ENCODE assay signal across 16 cellular contexts in the genomic region with DNA sequence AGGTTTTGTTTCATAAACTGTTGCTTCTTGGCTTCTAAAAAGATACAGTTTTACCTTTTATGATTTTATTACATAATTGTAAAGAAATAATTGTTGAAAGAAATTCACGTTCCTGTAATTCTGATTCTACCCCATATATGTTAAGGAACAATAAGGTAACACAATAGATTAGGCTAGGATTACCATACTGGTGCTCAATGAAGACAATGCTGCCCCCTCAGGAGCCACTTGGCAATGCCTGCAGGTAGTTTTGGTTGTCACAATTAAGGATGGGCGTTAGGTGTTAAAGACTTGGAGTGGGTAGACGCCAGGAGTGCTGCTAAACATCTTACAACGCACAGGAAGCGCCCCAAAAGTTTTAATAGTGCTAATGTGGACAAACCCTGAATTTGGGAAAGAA.
A peak's percentile ranks its signal among the peaks of the same experiment; 100 is the strongest.
DNase-seq lines count a peak whose midpoint lies in the region; ATAC-seq and TF ChIP-seq lines count a peak whose summit lies in the region.
"Had no signal": no experiment of that assay in that cellular context is flagged by ENCODE, and none has a peak within 500 bp of the region (broad histone marks: within the 10 kb centered on the region; RNA-seq: fewer than 3 reads in every experiment).

No MANE protein-coding gene starts in this region.

- H3F3A ChIP-seq in Loucy (ENCODE audit: low read depth), result no peaks in the 10 kb centered on the region

- H3K27ac ChIP-seq in WERI-Rb-1, result no peak overlapping the region
- H3K27ac ChIP-seq in naive thymus-derived CD4-positive, alpha-beta T cell (ENCODE audit: low read depth, low read length), result no peak overlapping the region
- H3K27ac ChIP-seq: right lobe of liver, VCaP had no signal

- no peak for TF ChIP-seq CTCF in activated CD8-positive, alpha-beta T cell treated with anti-CD3 and anti-CD28 coated beads for 36 hours (IDR thresholded peaks at IDR 0.05)
- TF ChIP-seq CTCF in Loucy (conservative IDR thresholded peaks at IDR 0.05; ENCODE audit: low read length), result peak; percentile 49
- TF ChIP-seq CTCF in WERI-Rb-1 (IDR thresholded peaks at IDR 0.05; ENCODE audit: low read depth, low read length), result peak; percentile 54
- peak; percentile 37 for TF ChIP-seq CTCF in progenitor cell of endocrine pancreas (IDR thresholded peaks at IDR 0.05; ENCODE audit: unreplicated experiment)

- no peak for ATAC-seq in activated CD8-positive, alpha-beta T cell treated with anti-CD3 and anti-CD28 coated beads for 36 hours
- ATAC-seq in activated CD8-positive, alpha-beta T cell treated with anti-CD3 and anti-CD28 coated beads, Interleukin-2, amount 10 ng/mL, durations not matched to agents 7 days and 5 days, result no peak
- ATAC-seq in naive thymus-derived CD4-positive, alpha-beta T cell, result no peak
- no peak for ATAC-seq in HG02870 (IDR thresholded peaks at IDR 0.05; ENCODE audit: unreplicated experiment)
- ATAC-seq in HG03354 (IDR thresholded peaks at IDR 0.05; ENCODE audit: poor library complexity, severe bottlenecking, unreplicated experiment), result no peak
- ATAC-seq: HCT116, right lobe of liver had no signal

- no peak overlapping the region for H3K4me2 ChIP-seq in Loucy (ENCODE audit: low read depth, low read length, poor library complexity, severe bottlenecking)

- H3K36me3 Mint-ChIP-seq in activated CD8-positive, alpha-beta T cell treated with anti-CD3 and anti-CD28 coated beads for 36 hours (ENCODE audit: low read depth), result no peaks in the 10 kb centered on the region
- H3K36me3 Mint-ChIP-seq in activated CD8-positive, alpha-beta T cell treated with anti-CD3 and anti-CD28 coated beads, Interleukin-2, amount 10 ng/mL, durations not matched to agents 7 days and 5 days (ENCODE audit: low read depth), result no peaks in the 10 kb centered on the region
- peaks cover 11% of the 10 kb centered on the region for H3K36me3 Mint-ChIP-seq in progenitor cell of endocrine pancreas (ENCODE audit: insufficient read depth)
- H3K36me3 Mint-ChIP-seq in naive thymus-derived CD4-positive, alpha-beta T cell, result no peaks in the 10 kb centered on the region
- H3K36me3 Mint-ChIP-seq: activated naive CD4-positive, alpha-beta T cell treated with anti-CD3 and anti-CD28 coated beads, Interleukin-2, amount 50 U/mL, for 24 hours had no signal

- no peaks in the 10 kb centered on the region for H3K4me1 Mint-ChIP-seq in activated CD8-positive, alpha-beta T cell treated with anti-CD3 and anti-CD28 coated beads for 36 hours (ENCODE audit: low read depth)
- no peaks in the 10 kb centered on the region for H3K4me1 Mint-ChIP-seq in activated CD8-positive, alpha-beta T cell treated with anti-CD3 and anti-CD28 coated beads, Interleukin-2, amount 10 ng/mL, durations not matched to agents 7 days and 5 days (ENCODE audit: low read depth)
- no peaks in the 10 kb centered on the region for H3K4me1 Mint-ChIP-seq in progenitor cell of endocrine pancreas (ENCODE audit: low read depth)
- H3K4me1 Mint-ChIP-seq in naive thymus-derived CD4-positive, alpha-beta T cell, result no peaks in the 10 kb centered on the region
- H3K4me1 Mint-ChIP-seq: activated naive CD4-positive, alpha-beta T cell treated with anti-CD3 and anti-CD28 coated beads, Interleukin-2, amount 50 U/mL, for 24 hours; nephron had no signal

- H3K9me3 ChIP-seq in Loucy (ENCODE audit: insufficient read depth, low read depth, low read length) (no peaks in the 10 kb centered on the region), WERI-Rb-1 (ENCODE audit: severe bottlenecking) (no peaks in the 10 kb centered on the region)
- H3K9me3 ChIP-seq in naive thymus-derived CD4-positive, alpha-beta T cell (ENCODE audit: control insufficient read depth in 2 of 3, low read length in 3 of 3), result no peaks in the 10 kb centered on the region
- H3K9me3 ChIP-seq: right lobe of liver had no signal

- H3K4me3 ChIP-seq in Loucy (ENCODE audit: low read length, poor library complexity, severe bottlenecking), result no peak overlapping the region
- H3K4me3 ChIP-seq in WERI-Rb-1 (ENCODE audit: low read depth, low read length), result no peak overlapping the region
- no peak overlapping the region for H3K4me3 ChIP-seq in naive thymus-derived CD4-positive, alpha-beta T cell (ENCODE audit: low read length)
- H3K4me3 ChIP-seq: right lobe of liver had no signal

- no peak overlapping the region for H2AFZ ChIP-seq in Loucy (ENCODE audit: low read length)

- CTCF ChIA-PET in activated CD8-positive, alpha-beta T cell treated with anti-CD3 and anti-CD28 coated beads for 36 hours (lab: Charles Lee), result no interaction called here
- CTCF ChIA-PET in activated CD8-positive, alpha-beta T cell treated with anti-CD3 and anti-CD28 coated beads, Interleukin-2, amount 10 ng/mL, durations not matched to agents 7 days and 5 days (lab: Charles Lee), result no interaction called here
- CTCF ChIA-PET in naive thymus-derived CD4-positive, alpha-beta T cell (lab: Charles Lee), result no interaction called here

- DNase-seq in activated CD8-positive, alpha-beta T cell treated with anti-CD3 and anti-CD28 coated beads for 36 hours, result peak; percentile 1
- no peak for DNase-seq in activated CD8-positive, alpha-beta T cell treated with anti-CD3 and anti-CD28 coated beads, Interleukin-2, amount 10 ng/mL, durations not matched to agents 7 days and 5 days
- DNase-seq in WERI-Rb-1, result peak; percentile 22
- no peak for DNase-seq in progenitor cell of endocrine pancreas (ENCODE audit: low spot score, unreplicated experiment)
- DNase-seq in naive thymus-derived CD4-positive, alpha-beta T cell, result no peak
- DNase-seq: activated CD8-positive, alpha-beta memory T cell treated with anti-CD3 and anti-CD28 coated beads, Interleukin-2, amount 50 U/mL, for 4 hours; NCI-H1092 treated with DMSO at 0.1 percent for 48 hours; right lobe of liver; stimulated activated CD4-positive, alpha-beta T cell treated with anti-CD3 and anti-CD28 coated beads, Interleukin-4, amount 100 ng/mL, for 1 hour had no signal

- no peaks in the 10 kb centered on the region for H3K4me1 ChIP-seq in Loucy (ENCODE audit: insufficient read depth, low read length, poor library complexity, severe bottlenecking)
- H3K4me1 ChIP-seq in naive thymus-derived CD4-positive, alpha-beta T cell (ENCODE audit: control insufficient read depth in 2 of 2, insufficient read depth in 2 of 2, low read length in 2 of 2), result no peaks in the 10 kb centered on the region
- H3K4me1 ChIP-seq: right lobe of liver had no signal

- no peak overlapping the region for H3K4me3 Mint-ChIP-seq in activated CD8-positive, alpha-beta T cell treated with anti-CD3 and anti-CD28 coated beads for 36 hours
- H3K4me3 Mint-ChIP-seq in activated CD8-positive, alpha-beta T cell treated with anti-CD3 and anti-CD28 coated beads, Interleukin-2, amount 10 ng/mL, durations not matched to agents 7 days and 5 days, result no peak overlapping the region
- H3K4me3 Mint-ChIP-seq in progenitor cell of endocrine pancreas (ENCODE audit: low read depth), result no peak overlapping the region
- no peak overlapping the region for H3K4me3 Mint-ChIP-seq in naive thymus-derived CD4-positive, alpha-beta T cell
- H3K4me3 Mint-ChIP-seq: activated naive CD4-positive, alpha-beta T cell treated with anti-CD3 and anti-CD28 coated beads, Interleukin-2, amount 50 U/mL, for 24 hours; nephron had no signal

- H3K9ac ChIP-seq in Loucy (ENCODE audit: low read depth, low read length, poor library complexity, severe bottlenecking), result no peak overlapping the region

- H4K20me1 ChIP-seq in Loucy (ENCODE audit: insufficient read depth, low read length, poor library complexity, severe bottlenecking), result no peaks in the 10 kb centered on the region

- H3K27ac Mint-ChIP-seq in activated CD8-positive, alpha-beta T cell treated with anti-CD3 and anti-CD28 coated beads for 36 hours, result no peak overlapping the region
- no peak overlapping the region for H3K27ac Mint-ChIP-seq in activated CD8-positive, alpha-beta T cell treated with anti-CD3 and anti-CD28 coated beads, Interleukin-2, amount 10 ng/mL, durations not matched to agents 7 days and 5 days
- no peak overlapping the region for H3K27ac Mint-ChIP-seq in progenitor cell of endocrine pancreas
- H3K27ac Mint-ChIP-seq in naive thymus-derived CD4-positive, alpha-beta T cell, result no peak overlapping the region
- H3K27ac Mint-ChIP-seq: activated naive CD4-positive, alpha-beta T cell treated with anti-CD3 and anti-CD28 coated beads, Interleukin-2, amount 50 U/mL, for 24 hours; nephron had no signal

- intact Hi-C loops in activated CD8-positive, alpha-beta T cell treated with anti-CD3 and anti-CD28 coated beads for 36 hours (cut with micrococcal nuclease), result no loop called here
- intact Hi-C loops in naive thymus-derived CD4-positive, alpha-beta T cell (cut with micrococcal nuclease), result no loop called here

- POLR2A ChIA-PET in activated CD8-positive, alpha-beta T cell treated with anti-CD3 and anti-CD28 coated beads for 36 hours (lab: Charles Lee), result no interaction called here
- POLR2A ChIA-PET in activated CD8-positive, alpha-beta T cell treated with anti-CD3 and anti-CD28 coated beads, Interleukin-2, amount 10 ng/mL, durations not matched to agents 7 days and 5 days (lab: Charles Lee), result no interaction called here
- POLR2A ChIA-PET in naive thymus-derived CD4-positive, alpha-beta T cell (lab: Charles Lee), result no interaction called here

- no peaks in the 10 kb centered on the region for H3K27me3 ChIP-seq in Loucy (ENCODE audit: insufficient read depth, low read length, poor library complexity, severe bottlenecking)
- peaks cover 35% of the 10 kb centered on the region for H3K27me3 ChIP-seq in WERI-Rb-1 (ENCODE audit: insufficient read depth, low read depth, severe bottlenecking)
- no peaks in the 10 kb centered on the region for H3K27me3 ChIP-seq in naive thymus-derived CD4-positive, alpha-beta T cell (ENCODE audit: control insufficient read depth in 2 of 2, insufficient read depth in 2 of 2, low read length in 2 of 2)
- H3K27me3 ChIP-seq: right lobe of liver had no signal

- H3K27me3 Mint-ChIP-seq in activated CD8-positive, alpha-beta T cell treated with anti-CD3 and anti-CD28 coated beads for 36 hours, result no peaks in the 10 kb centered on the region
- no peaks in the 10 kb centered on the region for H3K27me3 Mint-ChIP-seq in activated CD8-positive, alpha-beta T cell treated with anti-CD3 and anti-CD28 coated beads, Interleukin-2, amount 10 ng/mL, durations not matched to agents 7 days and 5 days (ENCODE audit: low read depth)
- no peaks in the 10 kb centered on the region for H3K27me3 Mint-ChIP-seq in progenitor cell of endocrine pancreas
- H3K27me3 Mint-ChIP-seq in naive thymus-derived CD4-positive, alpha-beta T cell, result no peaks in the 10 kb centered on the region
- H3K27me3 Mint-ChIP-seq: activated naive CD4-positive, alpha-beta T cell treated with anti-CD3 and anti-CD28 coated beads, Interleukin-2, amount 50 U/mL, for 24 hours had no signal

- H3K79me2 ChIP-seq in Loucy (ENCODE audit: insufficient read depth, low read length), result no peaks in the 10 kb centered on the region

- no peaks in the 10 kb centered on the region for H3K9me2 ChIP-seq in Loucy (replicated peaks; ENCODE audit: low read depth, low read length)

- H3K9me3 Mint-ChIP-seq in activated CD8-positive, alpha-beta T cell treated with anti-CD3 and anti-CD28 coated beads for 36 hours, result no peaks in the 10 kb centered on the region
- H3K9me3 Mint-ChIP-seq in activated CD8-positive, alpha-beta T cell treated with anti-CD3 and anti-CD28 coated beads, Interleukin-2, amount 10 ng/mL, durations not matched to agents 7 days and 5 days (ENCODE audit: insufficient read depth), result no peaks in the 10 kb centered on the region
- peaks cover 20% of the 10 kb centered on the region for H3K9me3 Mint-ChIP-seq in progenitor cell of endocrine pancreas (ENCODE audit: low read depth)
- peaks cover 0 to 4% (median 0%) of the 10 kb centered on the region in 11 donors for H3K9me3 Mint-ChIP-seq in naive thymus-derived CD4-positive, alpha-beta T cell
- H3K9me3 Mint-ChIP-seq: activated naive CD4-positive, alpha-beta T cell treated with anti-CD3 and anti-CD28 coated beads, Interleukin-2, amount 50 U/mL, for 24 hours; nephron had no signal

- H3K36me3 ChIP-seq in Loucy (ENCODE audit: insufficient read depth, low read length) (no peaks in the 10 kb centered on the region), WERI-Rb-1 (no peaks in the 10 kb centered on the region)
- no peaks in the 10 kb centered on the region for H3K36me3 ChIP-seq in naive thymus-derived CD4-positive, alpha-beta T cell (ENCODE audit: control insufficient read depth in 2 of 3, insufficient read depth in 3 of 3, low read length in 3 of 3)
- H3K36me3 ChIP-seq: right lobe of liver had no signal

Comparison
In these comparisons a context has a peak if more than half of its experiments do, and no peak if none do; other contexts are left out.
1. DNase-seq: peak in activated CD8-positive, alpha-beta T cell treated with anti-CD3 and anti-CD28 coated beads for 36 hours (single experiment) and WERI-Rb-1 (single experiment); none in activated CD8-positive, alpha-beta T cell treated with anti-CD3 and anti-CD28 coated beads, Interleukin-2, amount 10 ng/mL, durations not matched to agents 7 days and 5 days (single experiment), progenitor cell of endocrine pancreas (single experiment) and naive thymus-derived CD4-positive, alpha-beta T cell (0 of 9).